ENCODE assay signal across 8 cellular contexts in genomic region chr3:177197934-177198484, GRCh38. TPM values are rescaled to one million over a fixed set of nuclear protein-coding genes. Genes with fewer than 3 reads are reported as not detected.
DNase-seq lines count a peak whose midpoint lies in the region; ATAC-seq and TF ChIP-seq lines count a peak whose summit lies in the region.

No MANE protein-coding gene starts in this region.

- TF ChIP-seq CTCF in AG04449 (IDR thresholded peaks at IDR 0.05; ENCODE audit: insufficient read depth, low read length, missing control alignments) = no peak
- no peak for TF ChIP-seq CTCF in HFFc6 (IDR thresholded peaks at IDR 0.05)
- TF ChIP-seq CTCF in testis (IDR thresholded peaks at IDR 0.05) = no peak

- H3K27me3 Mint-ChIP-seq in HFFc6 (ENCODE audit: insufficient read depth) = no peaks in the 10 kb centered on the region; the same call in 1 of the 2 replicates
- H3K27me3 Mint-ChIP-seq in activated naive CD8-positive, alpha-beta T cell treated with anti-CD3 and anti-CD28 coated beads, Interleukin-2, amount 10 ng/mL, durations not matched to agents 7 days and 5 days = no peaks in the 10 kb centered on the region

- CTCF ChIA-PET in AG04449 (lab: Yijun Ruan, JAX) = interaction anchor here (1.1 to 1.4 kb wide), 2 partner anchors 147 to 162 kb away, joined by 3 to 5 read pairs; no protein-coding TSS in a partner anchor

- H3K4me1 ChIP-seq in testis = peaks cover 23% of the 10 kb centered on the region

- H3K27me3 ChIP-seq in layer of hippocampus (ENCODE audit: control insufficient read depth, insufficient read depth, low read length) = no peaks in the 10 kb centered on the region
- no peaks in the 10 kb centered on the region for H3K27me3 ChIP-seq in testis

- H3K9me3 Mint-ChIP-seq in HFFc6 = no peaks in the 10 kb centered on the region
- peaks cover under 1% of the 10 kb centered on the region for H3K9me3 Mint-ChIP-seq in activated naive CD8-positive, alpha-beta T cell treated with anti-CD3 and anti-CD28 coated beads, Interleukin-2, amount 10 ng/mL, durations not matched to agents 7 days and 5 days

- H3K36me3 ChIP-seq in testis (ENCODE audit: low read depth, missing control alignments) = no peaks in the 10 kb centered on the region

- H3K27ac ChIP-seq in layer of hippocampus (ENCODE audit: low read depth, low read length) (peak overlapping the region; percentile 77), testis (peak overlapping the region; percentile 65 to 98)

- H3K4me1 Mint-ChIP-seq in HFFc6 (ENCODE audit: low read depth) = peaks cover 32% of the 10 kb centered on the region
- peaks cover 55% of the 10 kb centered on the region for H3K4me1 Mint-ChIP-seq in activated naive CD8-positive, alpha-beta T cell treated with anti-CD3 and anti-CD28 coated beads, Interleukin-2, amount 10 ng/mL, durations not matched to agents 7 days and 5 days

- no peak for ATAC-seq in activated naive CD8-positive, alpha-beta T cell treated with anti-CD3 and anti-CD28 coated beads, Interleukin-2, amount 10 ng/mL, durations not matched to agents 7 days and 5 days (ENCODE audit: low read depth)
- no peak for ATAC-seq in HG03045 (IDR thresholded peaks at IDR 0.05; ENCODE audit: unreplicated experiment)
- no peak for ATAC-seq in HG02970 (IDR thresholded peaks at IDR 0.05; ENCODE audit: low FRiP score, unreplicated experiment)

- peaks cover 26% of the 10 kb centered on the region for H3K36me3 Mint-ChIP-seq in HFFc6 (ENCODE audit: low read depth)
- H3K36me3 Mint-ChIP-seq in activated naive CD8-positive, alpha-beta T cell treated with anti-CD3 and anti-CD28 coated beads, Interleukin-2, amount 10 ng/mL, durations not matched to agents 7 days and 5 days = peaks cover 18% of the 10 kb centered on the region

- POLR2A ChIA-PET in AG04449 (lab: Yijun Ruan, JAX) = interaction anchor here (0.7 to 2.5 kb wide), 4 partner anchors 9 to 162 kb away, joined by 3 to 11 read pairs (median 3); no protein-coding TSS in a partner anchor
- POLR2A ChIA-PET in activated naive CD8-positive, alpha-beta T cell treated with anti-CD3 and anti-CD28 coated beads, Interleukin-2, amount 10 ng/mL, durations not matched to agents 7 days and 5 days (lab: Charles Lee) = interaction anchor here (0.6 to 6.0 kb wide), 16 partner anchors 53 to 481 kb away, joined by 3 to 149 read pairs (median 4); no protein-coding TSS in a partner anchor

- H3K4me3 ChIP-seq in AG04449 (ENCODE audit: low read depth, low read length) (peak overlapping the region; percentile 52), testis (peak overlapping the region; percentile 66 to 87)

- no peaks in the 10 kb centered on the region for H3K9me3 ChIP-seq in testis

- TF ChIP-seq POLR2A in testis (IDR thresholded peaks at IDR 0.05) = no peak

- 2 to 3% methylated on average over 8 to 31 of the region's 31 CpGs for WGBS in testis, 2 donors

- peak overlapping the region; percentile 68 for H3K4me3 Mint-ChIP-seq in HFFc6
- peak overlapping the region; percentile 80 for H3K4me3 Mint-ChIP-seq in activated naive CD8-positive, alpha-beta T cell treated with anti-CD3 and anti-CD28 coated beads, Interleukin-2, amount 10 ng/mL, durations not matched to agents 7 days and 5 days

- DNase-seq in AG04449 (ENCODE audit: low read depth, low spot score) (no peak), HFFc6 (no peak), testis (no peak), ACHN (no peak)
- no peak for DNase-seq in activated naive CD8-positive, alpha-beta T cell treated with anti-CD3 and anti-CD28 coated beads, Interleukin-2, amount 10 ng/mL, durations not matched to agents 7 days and 5 days

- in situ Hi-C loops in ACHN (cut with HindIII; ENCODE audit: low pct_ligation_motif_present, low pct_unique_long_range_greater_than_20kb, low sequenced_read_pairs) = no loop called here

- intact Hi-C loops in testis (cut with DNase I; ENCODE audit: low total_unique reads) = loop anchor here (2.0 kb wide), 1 partner anchor 161 kb away; no protein-coding TSS in a partner anchor

- peak overlapping the region; percentile 54 for H3K27ac Mint-ChIP-seq in HFFc6
- H3K27ac Mint-ChIP-seq in activated naive CD8-positive, alpha-beta T cell treated with anti-CD3 and anti-CD28 coated beads, Interleukin-2, amount 10 ng/mL, durations not matched to agents 7 days and 5 days = peak overlapping the region; percentile 92

RNA-seq across cellular contexts. Expression of gene TBL1XR1, which starts 0.7 kb away (rescaled TPM):
- 100 to 1,000 TPM in 5 of 6 experiments, 10 to 100 TPM in 1; 89.5 to 131 (median 114) TPM for total RNA-seq in HFFc6 (2021; fragmentation: NEBNext Ultra II Directional; extraction: Animal tissue kit (Norgen Biotek cat#: 25700))
- total RNA-seq in activated naive CD8-positive, alpha-beta T cell treated with anti-CD3 and anti-CD28 coated beads, Interleukin-2, amount 10 ng/mL, durations not matched to agents 7 days and 5 days = 100 to 1,000 TPM; 176 TPM
- 10 to 100 TPM; 59.8 to 67.6 TPM for total RNA-seq in testis
- 44.2 TPM for polyA plus RNA-seq in testis (ENCODE audit: insufficient read depth, low read depth, low replicate concordance)
